In the genomic region with DNA sequence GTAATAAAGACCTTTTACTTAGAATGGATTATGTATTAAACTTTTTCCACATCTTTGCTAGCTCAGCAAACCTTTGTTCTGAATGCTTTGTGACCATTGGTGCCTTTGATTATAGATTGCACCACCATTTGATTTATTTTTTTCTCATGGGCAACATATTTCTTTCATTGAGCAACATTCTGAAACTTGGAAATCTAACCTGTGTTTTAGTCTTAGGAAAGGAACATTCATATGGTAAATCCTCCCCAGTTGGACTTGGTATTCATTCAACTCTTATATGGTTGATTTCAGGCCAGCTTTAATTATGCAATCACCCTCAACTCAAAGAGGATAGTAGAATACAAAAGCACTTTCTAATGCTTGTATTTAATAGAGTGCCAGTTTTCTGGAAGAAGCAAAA, we compare ENCODE assay signal across 3 cellular contexts.
TF ChIP-seq lines count a peak whose summit lies in the region.

No MANE protein-coding gene starts in this region.

TF ChIP-seq in SK-N-SH, 30 proteins besides CTCF, POLR2A, EP300 and RAD21:
- no peak for TF ChIP-seq RXRA (IDR thresholded peaks at IDR 0.05; ENCODE audit: borderline replicate concordance, low read depth)

TF ChIP-seq in SK-N-SH treated with all-trans-retinoic acid at 6 μM for 48 hours, 23 proteins besides CTCF, POLR2A, EP300 and RAD21:
- TF ChIP-seq ARNTL (CRISPR knock-in tag; IDR thresholded peaks at IDR 0.05; ENCODE audit: borderline replicate concordance, low read depth) (no peak), ZFP3 (CRISPR knock-in tag; IDR thresholded peaks at IDR 0.05) (no peak), ZC3H10 (CRISPR knock-in tag; IDR thresholded peaks at IDR 0.05) (no peak), PPARA (CRISPR knock-in tag; IDR thresholded peaks at IDR 0.05; ENCODE audit: borderline replicate concordance) (no peak), SNAI2 (CRISPR knock-in tag; IDR thresholded peaks at IDR 0.05) (no peak), OSR1 (CRISPR knock-in tag; IDR thresholded peaks at IDR 0.05) (no peak), TOX (CRISPR knock-in tag; IDR thresholded peaks at IDR 0.05; ENCODE audit: borderline replicate concordance) (no peak), ISL1 (CRISPR knock-in tag; IDR thresholded peaks at IDR 0.05) (no peak), ZNF70 (CRISPR knock-in tag; IDR thresholded peaks at IDR 0.05) (no peak), ZNF565 (CRISPR knock-in tag; conservative IDR thresholded peaks at IDR 0.05; ENCODE audit: low read depth) (no peak)
- TF ChIP-seq, protein P1, sequence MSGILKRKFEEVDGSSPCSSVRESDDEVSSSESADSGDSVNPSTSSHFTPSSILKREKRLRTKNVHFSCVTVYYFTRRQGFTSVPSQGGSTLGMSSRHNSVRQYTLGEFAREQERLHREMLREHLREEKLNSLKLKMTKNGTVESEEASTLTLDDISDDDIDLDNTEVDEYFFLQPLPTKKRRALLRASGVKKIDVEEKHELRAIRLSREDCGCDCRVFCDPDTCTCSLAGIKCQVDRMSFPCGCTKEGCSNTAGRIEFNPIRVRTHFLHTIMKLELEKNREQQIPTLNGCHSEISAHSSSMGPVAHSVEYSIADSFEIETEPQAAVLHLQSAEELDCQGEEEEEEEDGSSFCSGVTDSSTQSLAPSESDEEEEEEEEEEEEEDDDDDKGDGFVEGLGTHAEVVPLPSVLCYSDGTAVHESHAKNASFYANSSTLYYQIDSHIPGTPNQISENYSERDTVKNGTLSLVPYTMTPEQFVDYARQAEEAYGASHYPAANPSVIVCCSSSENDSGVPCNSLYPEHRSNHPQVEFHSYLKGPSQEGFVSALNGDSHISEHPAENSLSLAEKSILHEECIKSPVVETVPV (CRISPR knock-in tag; IDR thresholded peaks at IDR 0.05) = no peak
- TF ChIP-seq, protein P2, sequence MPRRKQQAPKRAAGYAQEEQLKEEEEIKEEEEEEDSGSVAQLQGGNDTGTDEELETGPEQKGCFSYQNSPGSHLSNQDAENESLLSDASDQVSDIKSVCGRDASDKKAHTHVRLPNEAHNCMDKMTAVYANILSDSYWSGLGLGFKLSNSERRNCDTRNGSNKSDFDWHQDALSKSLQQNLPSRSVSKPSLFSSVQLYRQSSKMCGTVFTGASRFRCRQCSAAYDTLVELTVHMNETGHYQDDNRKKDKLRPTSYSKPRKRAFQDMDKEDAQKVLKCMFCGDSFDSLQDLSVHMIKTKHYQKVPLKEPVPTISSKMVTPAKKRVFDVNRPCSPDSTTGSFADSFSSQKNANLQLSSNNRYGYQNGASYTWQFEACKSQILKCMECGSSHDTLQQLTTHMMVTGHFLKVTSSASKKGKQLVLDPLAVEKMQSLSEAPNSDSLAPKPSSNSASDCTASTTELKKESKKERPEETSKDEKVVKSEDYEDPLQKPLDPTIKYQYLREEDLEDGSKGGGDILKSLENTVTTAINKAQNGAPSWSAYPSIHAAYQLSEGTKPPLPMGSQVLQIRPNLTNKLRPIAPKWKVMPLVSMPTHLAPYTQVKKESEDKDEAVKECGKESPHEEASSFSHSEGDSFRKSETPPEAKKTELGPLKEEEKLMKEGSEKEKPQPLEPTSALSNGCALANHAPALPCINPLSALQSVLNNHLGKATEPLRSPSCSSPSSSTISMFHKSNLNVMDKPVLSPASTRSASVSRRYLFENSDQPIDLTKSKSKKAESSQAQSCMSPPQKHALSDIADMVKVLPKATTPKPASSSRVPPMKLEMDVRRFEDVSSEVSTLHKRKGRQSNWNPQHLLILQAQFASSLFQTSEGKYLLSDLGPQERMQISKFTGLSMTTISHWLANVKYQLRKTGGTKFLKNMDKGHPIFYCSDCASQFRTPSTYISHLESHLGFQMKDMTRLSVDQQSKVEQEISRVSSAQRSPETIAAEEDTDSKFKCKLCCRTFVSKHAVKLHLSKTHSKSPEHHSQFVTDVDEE (CRISPR knock-in tag; IDR thresholded peaks at IDR 0.05) = no peak
- TF ChIP-seq, protein P3, sequence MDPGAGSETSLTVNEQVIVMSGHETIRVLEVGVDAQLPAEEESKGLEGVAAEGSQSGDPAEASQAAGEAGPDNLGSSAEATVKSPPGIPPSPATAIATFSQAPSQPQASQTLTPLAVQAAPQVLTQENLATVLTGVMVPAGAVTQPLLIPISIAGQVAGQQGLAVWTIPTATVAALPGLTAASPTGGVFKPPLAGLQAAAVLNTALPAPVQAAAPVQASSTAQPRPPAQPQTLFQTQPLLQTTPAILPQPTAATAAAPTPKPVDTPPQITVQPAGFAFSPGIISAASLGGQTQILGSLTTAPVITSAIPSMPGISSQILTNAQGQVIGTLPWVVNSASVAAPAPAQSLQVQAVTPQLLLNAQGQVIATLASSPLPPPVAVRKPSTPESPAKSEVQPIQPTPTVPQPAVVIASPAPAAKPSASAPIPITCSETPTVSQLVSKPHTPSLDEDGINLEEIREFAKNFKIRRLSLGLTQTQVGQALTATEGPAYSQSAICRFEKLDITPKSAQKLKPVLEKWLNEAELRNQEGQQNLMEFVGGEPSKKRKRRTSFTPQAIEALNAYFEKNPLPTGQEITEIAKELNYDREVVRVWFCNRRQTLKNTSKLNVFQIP (CRISPR knock-in tag; IDR thresholded peaks at IDR 0.05; ENCODE audit: borderline replicate concordance, low read depth) = no peak
TF ChIP-seq in SK-N-SH treated with all-trans-retinoic acid at 6 μM for 48 hours: peak in this region for 0.

TF ChIP-seq in H1, 55 proteins besides CTCF, POLR2A, EP300 and RAD21:
- TF ChIP-seq BCL11A (IDR thresholded peaks at IDR 0.05; ENCODE audit: low read depth in 2 of 2, low read length in 2 of 2) (no peak), KDM1A (IDR thresholded peaks at IDR 0.05; ENCODE audit: borderline replicate concordance, low read length) (no peak), CEBPB (IDR thresholded peaks at IDR 0.05; ENCODE audit: low read depth, low read length) (peak; percentile 49; the same call in 1 of the 2 replicates), SP1 (IDR thresholded peaks at IDR 0.05; ENCODE audit: low read depth, low read length) (no peak), EGR1 (IDR thresholded peaks at IDR 0.05; ENCODE audit: borderline replicate concordance, low read depth, low read length) (no peak), CREB1 (IDR thresholded peaks at IDR 0.05) (no peak)
- TF ChIP-seq, protein P4, sequence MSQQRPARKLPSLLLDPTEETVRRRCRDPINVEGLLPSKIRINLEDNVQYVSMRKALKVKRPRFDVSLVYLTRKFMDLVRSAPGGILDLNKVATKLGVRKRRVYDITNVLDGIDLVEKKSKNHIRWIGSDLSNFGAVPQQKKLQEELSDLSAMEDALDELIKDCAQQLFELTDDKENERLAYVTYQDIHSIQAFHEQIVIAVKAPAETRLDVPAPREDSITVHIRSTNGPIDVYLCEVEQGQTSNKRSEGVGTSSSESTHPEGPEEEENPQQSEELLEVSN (IDR thresholded peaks at IDR 0.05) = no peak
TF ChIP-seq in H1: peak in this region for 1.
